ENCODE assay signal across 11 cellular contexts in genomic region chr7:29270979-29271658, GRCh38.
DNase-seq lines count a peak whose midpoint lies in the region; ATAC-seq, FAIRE-seq and TF ChIP-seq lines count a peak whose summit lies in the region.
"Had no signal": no experiment of that assay in that cellular context is flagged by ENCODE, and none has a peak within 500 bp of the region (broad histone marks: within the 10 kb centered on the region; RNA-seq: fewer than 3 reads in every experiment).

No MANE protein-coding gene starts in this region.

- H3K4me1 ChIP-seq in body of pancreas (peaks cover 84% of the 10 kb centered on the region), pancreas (peaks cover 38 to 50% (median 42%) of the 10 kb centered on the region in 3 donors)

- H3K27ac ChIP-seq in body of pancreas (peak overlapping the region; percentile 32 to 82 (median 68)), pancreas (peak overlapping the region; percentile 34 to 77 (median 47))
- H3K27ac ChIP-seq: KMS-11 had no signal

- H3K9me3 ChIP-seq in body of pancreas (no peaks in the 10 kb centered on the region), pancreas (no peaks in the 10 kb centered on the region)

- no peak for TF ChIP-seq POLR2A in body of pancreas (IDR thresholded peaks at IDR 0.05)

- TF ChIP-seq CTCF in body of pancreas (IDR thresholded peaks at IDR 0.05) (no peak), pancreas (IDR thresholded peaks at IDR 0.05) (no peak)

- H3K27me3 ChIP-seq in body of pancreas, result no peaks in the 10 kb centered on the region
- H3K27me3 ChIP-seq in pancreas, result no peaks in the 10 kb centered on the region

- H3K36me3 ChIP-seq in body of pancreas (replicated peaks in 1 of 2; ENCODE audit: insufficient read depth in 1 of 2, low read depth in 2 of 2), result no peaks in the 10 kb centered on the region
- no peaks in the 10 kb centered on the region for H3K36me3 ChIP-seq in pancreas

- FAIRE-seq in pancreas (lab: Jason Lieb, UNC), result no peak

- ATAC-seq in GM21723 (IDR thresholded peaks at IDR 0.05; ENCODE audit: unreplicated experiment), result peak; percentile 57
- peak; percentile 66 for ATAC-seq in body of pancreas
- ATAC-seq in pancreas, result peak; percentile 55 to 66 (median 58)
- no peak for ATAC-seq in HG03108 (IDR thresholded peaks at IDR 0.05; ENCODE audit: unreplicated experiment)
- ATAC-seq: sciatic nerve had no signal

- intact Hi-C loops in body of pancreas (cut with DNase I) (no loop called here), pancreas (cut with DNase I) (no loop called here)

- H3K4me3 ChIP-seq in body of pancreas (no peak overlapping the region), pancreas (no peak overlapping the region)

- DNase-seq in NOMO-1 (lab: John Stamatoyannopoulos, UW; ENCODE audit: unreplicated experiment in 2 of 2), result peak; percentile 73 to 78
- no peak for DNase-seq in body of pancreas
- DNase-seq in pancreas, result no peak
- DNase-seq in NCI-H2081 treated with DMSO at 0.1 percent for 48 hours (lab: John Stamatoyannopoulos, UW), result no peak
- no peak for DNase-seq in COR-L47 (lab: John Stamatoyannopoulos, UW)
- DNase-seq: glutamatergic neuron, midbrain had no signal

- WGBS in body of pancreas, 2 donors, result 8% methylated on average over 7 of the region's 7 CpGs
- WGBS in pancreas, 2 donors, result 8 to 9% methylated on average over 7 of the region's 7 CpGs

Comparison
In these comparisons a context has a peak if more than half of its experiments do, and no peak if none do; other contexts are left out.
1. DNase-seq: peak in NOMO-1 (2 of 2); none in body of pancreas (0 of 4), pancreas (0 of 6), NCI-H2081 treated with DMSO at 0.1 percent for 48 hours (single experiment) and COR-L47 (single experiment).